ENCODE assay signal across 8 cellular contexts in the genomic region with DNA sequence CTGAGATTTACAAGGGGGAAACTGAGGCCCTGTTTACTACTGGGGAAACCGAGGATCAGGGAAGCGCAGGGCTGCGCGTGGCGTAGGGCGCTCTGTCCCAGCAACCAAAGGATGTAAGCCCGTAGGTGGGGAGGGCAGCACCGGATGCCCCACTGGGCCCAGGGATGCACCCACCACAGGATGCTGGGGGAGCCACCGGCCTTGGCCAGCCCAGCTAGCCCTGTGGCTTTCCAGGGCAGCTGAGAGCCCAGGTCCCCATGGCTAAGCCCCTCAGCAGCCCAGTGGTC. TPM values are rescaled to one million over a fixed set of nuclear protein-coding genes. Genes with fewer than 3 reads are reported as not detected.
DNase-seq lines count a peak whose midpoint lies in the region; ATAC-seq and TF ChIP-seq lines count a peak whose summit lies in the region.

No MANE protein-coding gene starts in this region.

- H3K4me2 ChIP-seq in OCI-LY3 (ENCODE audit: low read length), result peak overlapping the region; percentile 81

- H3K79me2 ChIP-seq in OCI-LY3 (ENCODE audit: low read length), result peaks cover 51% of the 10 kb centered on the region

- H3K4me1 ChIP-seq in ES-I3 (ENCODE audit: insufficient read depth, low read length) (peaks cover 6% of the 10 kb centered on the region; the same call in 1 of the 2 replicates), OCI-LY3 (ENCODE audit: low read length) (peaks cover 19% of the 10 kb centered on the region), esophagus (ENCODE audit: control insufficient read depth in 2 of 2, insufficient read depth in 2 of 2, low read length in 1 of 2) (peaks cover 0 to 7% of the 10 kb centered on the region in 2 donors), psoas muscle (peaks cover 16% of the 10 kb centered on the region)

- ATAC-seq in psoas muscle, result no peak
- ATAC-seq in HG02870 (IDR thresholded peaks at IDR 0.05; ENCODE audit: unreplicated experiment), result no peak
- no peak for ATAC-seq in HG03039 (IDR thresholded peaks at IDR 0.05; ENCODE audit: unreplicated experiment)

- H3K36me3 ChIP-seq in ES-I3 (ENCODE audit: insufficient read depth, low read length), result peaks cover 2% of the 10 kb centered on the region
- H3K36me3 ChIP-seq in OCI-LY3 (replicated peaks; ENCODE audit: low read depth, low read length), result peaks cover 39% of the 10 kb centered on the region
- peaks cover 7 to 32% of the 10 kb centered on the region in 2 donors for H3K36me3 ChIP-seq in esophagus (ENCODE audit: control insufficient read depth in 2 of 2, insufficient read depth in 2 of 2, low read length in 1 of 2)
- peaks cover 0 to 31% of the 10 kb centered on the region in 2 donors for H3K36me3 ChIP-seq in psoas muscle (ENCODE audit: insufficient read depth in 1 of 2, low read depth in 1 of 2)

- peak overlapping the region; percentile 48 for H3K9ac ChIP-seq in ES-I3 (ENCODE audit: low read depth, low read length)
- H3K9ac ChIP-seq in OCI-LY3 (ENCODE audit: low read length), result peak overlapping the region; percentile 70

- 52 to 56% methylated on average over 9 of the region's 9 CpGs for WGBS in esophagus, 2 donors
- WGBS in psoas muscle, 3 donors, result 60 to 62% (median 60%) methylated on average over 9 of the region's 9 CpGs

- H3K4me3 ChIP-seq in OCI-LY3 (ENCODE audit: low read length), result peak overlapping the region; percentile 92
- H3K4me3 ChIP-seq in esophagus (ENCODE audit: low read depth in 1 of 2, low read length in 2 of 2), result peak overlapping the region; percentile 25 to 32
- peak overlapping the region; percentile 99 for H3K4me3 ChIP-seq in psoas muscle

- H3K27me3 ChIP-seq in OCI-LY3 (ENCODE audit: low read depth, low read length) (no peaks in the 10 kb centered on the region), esophagus (ENCODE audit: control insufficient read depth in 1 of 2, insufficient read depth in 2 of 2, low read length in 2 of 2) (no peaks in the 10 kb centered on the region), psoas muscle (ENCODE audit: insufficient read depth in 3 of 3, low read length in 2 of 3) (no peaks in the 10 kb centered on the region)

- TF ChIP-seq CTCF in OCI-LY3 (IDR thresholded peaks at IDR 0.05; ENCODE audit: low read depth, low read length), result no peak
- no peak for TF ChIP-seq CTCF in psoas muscle (IDR thresholded peaks at IDR 0.05)

- peak overlapping the region; percentile 52; the same call in 1 of the 2 replicates for H2AFZ ChIP-seq in OCI-LY3 (ENCODE audit: low read depth, low read length)

- H3K27ac ChIP-seq in OCI-LY3 (ENCODE audit: low read length) (peak overlapping the region; percentile 54), esophagus (ENCODE audit: low read depth in 2 of 2, low read length in 1 of 2) (peak overlapping the region; percentile 53 to 71), psoas muscle (peak overlapping the region; percentile 78)

- H3K9me3 ChIP-seq in ES-I3 (ENCODE audit: control insufficient read depth, insufficient read depth, low read length) (no peaks in the 10 kb centered on the region), OCI-LY3 (ENCODE audit: insufficient read depth, low read length) (no peaks in the 10 kb centered on the region), esophagus (ENCODE audit: control insufficient read depth in 2 of 2, insufficient read depth in 1 of 2, low read depth in 1 of 2, low read length in 1 of 2) (no peaks in the 10 kb centered on the region), psoas muscle (no peaks in the 10 kb centered on the region)

- no peaks in the 10 kb centered on the region for H4K20me1 ChIP-seq in OCI-LY3 (ENCODE audit: insufficient read depth, low read length)

- DNase-seq in psoas muscle, result no peak
- DNase-seq in KG1 (lab: John Stamatoyannopoulos, UW), result no peak
- no peak for DNase-seq in NCI-H1105 treated with DMSO at 0.1 percent for 48 hours (lab: John Stamatoyannopoulos, UW)

- intact Hi-C loops in psoas muscle (cut with DNase I), result loop anchor here in 1 of 2 donors (1.0 to 2.0 kb wide), 2 partner anchors 181 to 230 kb away; no protein-coding TSS in a partner anchor

RNA-seq across cellular contexts. Expression of a gene that starts 33.4 kb away (rescaled TPM):
- 100 to 1,000 TPM in 1 of 2 donors, 10 to 100 TPM in 1; 51.2 to 110 TPM for polyA plus RNA-seq in esophagus
- 100 to 1,000 TPM in 2 of 4 donors, 10 to 100 TPM in 2; 55.5 to 116 (median 91.7) TPM for total RNA-seq in psoas muscle
- polyA plus RNA-seq in psoas muscle, result 100 to 1,000 TPM; 108 to 197 (median 135) TPM

Comparison
In these comparisons a context has a peak if more than half of its experiments do, and no peak if none do; other contexts are left out.
1. H3K4me3 ChIP-seq: peak in every context shown above with its lines; median percentile 99 in psoas muscle; 92 in OCI-LY3; 28 in esophagus.